Comparison of ENCODE assay signal across 26 cellular contexts in the genomic region with DNA sequence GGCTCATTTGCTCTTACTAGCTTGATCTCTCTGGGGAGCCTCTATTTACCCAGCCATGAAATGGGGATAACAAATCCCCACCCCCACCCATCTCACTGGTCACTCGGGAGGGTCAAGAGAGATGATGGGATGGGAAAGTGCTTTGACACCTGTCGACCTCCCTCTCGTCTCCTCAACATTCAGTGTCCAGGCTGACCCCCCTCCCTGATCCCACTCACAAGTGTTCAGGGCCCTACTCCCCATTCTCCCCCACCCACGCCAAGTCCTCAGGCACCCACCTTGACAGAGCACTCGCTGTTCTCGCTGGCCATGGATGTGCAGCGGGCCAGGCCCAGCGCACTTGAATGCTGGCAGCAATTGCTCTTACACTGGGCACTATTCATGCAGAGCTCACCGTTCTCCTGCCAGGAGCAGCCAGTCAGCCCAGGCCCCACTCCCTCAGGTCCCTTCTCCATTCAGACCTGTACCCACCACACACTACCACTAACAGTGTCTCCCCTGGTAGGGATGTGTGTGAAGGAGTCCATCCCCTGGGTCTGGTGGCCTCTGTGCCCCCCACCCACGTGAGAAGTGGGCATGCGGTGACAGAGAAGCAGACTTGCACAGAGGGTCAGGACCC. TPM values are rescaled to one million over a fixed set of nuclear protein-coding genes. Genes with fewer than 3 reads are reported as not detected.
A peak's percentile ranks its signal among the peaks of the same experiment; 100 is the strongest.
DNase-seq lines count a peak whose midpoint lies in the region; ATAC-seq, FAIRE-seq and TF ChIP-seq lines count a peak whose summit lies in the region.
"Had no signal": no experiment of that assay in that cellular context is flagged by ENCODE, and none has a peak within 500 bp of the region (broad histone marks: within the 10 kb centered on the region; RNA-seq: fewer than 3 reads in every experiment).

No MANE protein-coding gene starts in this region.

- peak; percentile 34 to 41 for ATAC-seq in natural killer cell treated with Interleukin-12 subunit alpha and Interleukin-12 subunit beta and Interleukin-15 and Interleukin-18, amount 100 ng/mL, for 72 hours
- no peak for ATAC-seq in natural killer cell
- no peak for ATAC-seq in left lung
- no peak for ATAC-seq in activated CD8-positive, alpha-beta T cell treated with anti-CD3 and anti-CD28 coated beads for 36 hours

- no peaks in the 10 kb centered on the region for H3K36me3 Mint-ChIP-seq in natural killer cell treated with Interleukin-12 subunit alpha and Interleukin-12 subunit beta and Interleukin-15 and Interleukin-18, amount 100 ng/mL, for 72 hours
- H3K36me3 Mint-ChIP-seq in natural killer cell, result no peaks in the 10 kb centered on the region
- H3K36me3 Mint-ChIP-seq in activated CD8-positive, alpha-beta T cell treated with anti-CD3 and anti-CD28 coated beads for 36 hours (ENCODE audit: low read depth), result no peaks in the 10 kb centered on the region
- H3K36me3 Mint-ChIP-seq: CD14-positive monocyte had no signal

- H2AFZ ChIP-seq in H1 (ENCODE audit: low read length), result no peak overlapping the region
- no peak overlapping the region for H2AFZ ChIP-seq in neuronal stem cell (ENCODE audit: low read length)

- TF ChIP-seq CTCF in natural killer cell (IDR thresholded peaks at IDR 0.05) (no peak), H1 (IDR thresholded peaks at IDR 0.05; ENCODE audit: control extremely low read depth in 1 of 3, insufficient read depth in 1 of 3, low read depth in 1 of 3, low read length in 3 of 3) (no peak), left lung (IDR thresholded peaks at IDR 0.05) (no peak)
- no peak for TF ChIP-seq CTCF in activated CD8-positive, alpha-beta T cell treated with anti-CD3 and anti-CD28 coated beads for 36 hours (IDR thresholded peaks at IDR 0.05)

- no peak overlapping the region for H3K27ac Mint-ChIP-seq in natural killer cell treated with Interleukin-12 subunit alpha and Interleukin-12 subunit beta and Interleukin-15 and Interleukin-18, amount 100 ng/mL, for 72 hours
- no peak overlapping the region for H3K27ac Mint-ChIP-seq in natural killer cell
- H3K27ac Mint-ChIP-seq in activated CD8-positive, alpha-beta T cell treated with anti-CD3 and anti-CD28 coated beads for 36 hours, result no peak overlapping the region
- H3K27ac Mint-ChIP-seq: CD14-positive monocyte had no signal

- no peak overlapping the region for H3K4me2 ChIP-seq in H1 (ENCODE audit: insufficient read depth in 1 of 2, low read depth in 2 of 2, low read length in 2 of 2)
- no peak overlapping the region for H3K4me2 ChIP-seq in neuronal stem cell (ENCODE audit: insufficient read depth, low read length, poor library complexity, severe bottlenecking)

- intact Hi-C loops in natural killer cell (cut with micrococcal nuclease), result no loop called here
- intact Hi-C loops in left lung (cut with DNase I), result no loop called here
- intact Hi-C loops in activated CD8-positive, alpha-beta T cell treated with anti-CD3 and anti-CD28 coated beads for 36 hours (cut with micrococcal nuclease), result no loop called here

- H3K56ac ChIP-seq in H1 (replicated peaks; ENCODE audit: insufficient read length, low read depth, low read length), result no peak overlapping the region

- no peaks in the 10 kb centered on the region for H3K27me3 ChIP-seq in H1 (replicated peaks in 1 of 4; ENCODE audit: control insufficient read depth in 3 of 4, extremely low read depth in 1 of 4, insufficient read depth in 3 of 4, low read length in 3 of 4)
- H3K27me3 ChIP-seq in neuronal stem cell (ENCODE audit: control insufficient read depth in 3 of 3, insufficient read depth in 3 of 3, low read depth in 1 of 3, low read length in 3 of 3), result peaks cover 0 to 17% (median 0%) of the 10 kb centered on the region in 3 experiments
- H3K27me3 ChIP-seq in left lung, result peaks cover 0 to 31% of the 10 kb centered on the region in 2 donors
- H3K27me3 ChIP-seq: BE2C, Peyer's patch had no signal

- H4K20me1 ChIP-seq in H1 (replicated peaks in 1 of 2; ENCODE audit: control insufficient read depth in 1 of 2, insufficient read depth in 2 of 2, low read length in 2 of 2), result no peaks in the 10 kb centered on the region

- no peaks in the 10 kb centered on the region for H3K9me3 Mint-ChIP-seq in natural killer cell treated with Interleukin-12 subunit alpha and Interleukin-12 subunit beta and Interleukin-15 and Interleukin-18, amount 100 ng/mL, for 72 hours
- no peaks in the 10 kb centered on the region for H3K9me3 Mint-ChIP-seq in natural killer cell
- no peaks in the 10 kb centered on the region for H3K9me3 Mint-ChIP-seq in activated CD8-positive, alpha-beta T cell treated with anti-CD3 and anti-CD28 coated beads for 36 hours

- H3K4me3 ChIP-seq in H1 (ENCODE audit: extremely low read depth in 1 of 4, insufficient read depth in 2 of 4, low read depth in 3 of 4, low read length in 4 of 4), result no peak overlapping the region
- H3K4me3 ChIP-seq in neuronal stem cell (ENCODE audit: low read length in 2 of 2), result no peak overlapping the region
- no peak overlapping the region for H3K4me3 ChIP-seq in left lung
- H3K4me3 ChIP-seq: Peyer's patch had no signal

- H2BK15ac ChIP-seq in H1 (ENCODE audit: low read length) (no peak overlapping the region), neuronal stem cell (ENCODE audit: low read length) (peak overlapping the region; percentile 31)

- TF ChIP-seq EP300 in H1 (IDR thresholded peaks at IDR 0.05; ENCODE audit: borderline replicate concordance in 1 of 2, low read depth in 2 of 2, low read length in 2 of 2), result no peak

- H2BK120ac ChIP-seq in H1 (replicated peaks; ENCODE audit: low read depth, low read length), result no peak overlapping the region
- no peak overlapping the region for H2BK120ac ChIP-seq in neuronal stem cell (ENCODE audit: low read depth, low read length)

- H3K36me3 ChIP-seq in H1 (ENCODE audit: control insufficient read depth in 2 of 4, insufficient read depth in 4 of 4, low read length in 3 of 4), result no peaks in the 10 kb centered on the region
- H3K36me3 ChIP-seq in neuronal stem cell (replicated peaks in 1 of 2; ENCODE audit: control insufficient read depth in 2 of 2, insufficient read depth in 2 of 2, low read length in 2 of 2), result no peaks in the 10 kb centered on the region
- no peaks in the 10 kb centered on the region for H3K36me3 ChIP-seq in left lung
- H3K36me3 ChIP-seq: BE2C, Peyer's patch had no signal

- H3K4me1 ChIP-seq in H1 (replicated peaks in 1 of 4; ENCODE audit: control insufficient read depth in 3 of 4, insufficient read depth in 4 of 4, low read length in 3 of 4) (peaks cover 0 to 7% (median 5%) of the 10 kb centered on the region in 4 experiments; a peak in 4 of 7 replicates), neuronal stem cell (ENCODE audit: control insufficient read depth in 2 of 2, insufficient read depth in 1 of 2, low read depth in 1 of 2, low read length in 2 of 2) (no peaks in the 10 kb centered on the region), left lung (no peaks in the 10 kb centered on the region)
- H3K4me1 ChIP-seq: BE2C, Peyer's patch had no signal

- peak overlapping the region; percentile 22 for H4K5ac ChIP-seq in H1 (ENCODE audit: insufficient read length, low read depth, low read length)

- H2BK5ac ChIP-seq in H1 (ENCODE audit: low read depth, low read length) (no peak overlapping the region), neuronal stem cell (ENCODE audit: low read length) (no peak overlapping the region)

- TF ChIP-seq POLR2A in H1 (IDR thresholded peaks at IDR 0.05; ENCODE audit: control extremely low read depth in 1 of 2, low read depth in 2 of 2, low read length in 2 of 2), result no peak

- no peaks in the 10 kb centered on the region for H3K9me3 ChIP-seq in H1 (ENCODE audit: insufficient read depth in 2 of 2, low read depth in 1 of 2, low read length in 1 of 2)
- no peaks in the 10 kb centered on the region for H3K9me3 ChIP-seq in neuronal stem cell (replicated peaks in 1 of 2; ENCODE audit: control insufficient read depth in 2 of 2, insufficient read depth in 1 of 2, low read depth in 1 of 2, low read length in 2 of 2)
- H3K9me3 ChIP-seq in left lung, result no peaks in the 10 kb centered on the region
- H3K9me3 ChIP-seq: BE2C, Peyer's patch had no signal

- WGBS in H1 (ENCODE audit: extremely low coverage in 1 of 2, insufficient coverage in 1 of 2, insufficient read length in 1 of 2, insufficient replicate concordance in 2 of 2, low coverage in 1 of 2, low lambda C conversion rate in 2 of 2, missing lambda C conversion rate in 1 of 2), 2 experiments, result 95% methylated on average over 11 of the region's 11 CpGs; no CpG with 5 or more reads in 1 of the 2 experiments
- WGBS in neuronal stem cell (ENCODE audit: extremely low coverage in 2 of 2, insufficient read length in 2 of 2, insufficient replicate concordance in 1 of 2), 2 donors, result no CpG with 5 or more reads among the region's 11 CpGs

- 0 out of 2 replicates have a peak overlapping the region, but pooled peaks have one; percentile 32 for H2BK12ac ChIP-seq in H1 (ENCODE audit: low read depth, low read length)
- peak overlapping the region; percentile 64 for H2BK12ac ChIP-seq in neuronal stem cell (ENCODE audit: low read length)

- CTCF ChIA-PET in H1 (lab: Charles Lee; ENCODE audit: partially characterized antibody), result interaction anchor here (1.0 to 4.9 kb wide), 3 partner anchors 9 to 454 kb away, joined by 3 to 27 read pairs (median 4); partner anchors contain the start of gene PPARD
- CTCF ChIA-PET in activated CD8-positive, alpha-beta T cell treated with anti-CD3 and anti-CD28 coated beads for 36 hours (lab: Charles Lee), result no interaction called here

- H3K23me2 ChIP-seq in H1 (ENCODE audit: low read depth, low read length), result no peaks in the 10 kb centered on the region

- FAIRE-seq in H1 (lab: Jason Lieb, UNC), result no peak

- H3K79me1 ChIP-seq in H1 (ENCODE audit: low read depth, low read length), result no peaks in the 10 kb centered on the region
- H3K79me1 ChIP-seq in neuronal stem cell (ENCODE audit: low read depth, low read length), result no peaks in the 10 kb centered on the region

- H2BK20ac ChIP-seq in H1 (ENCODE audit: low read length), result no peak overlapping the region

- H4K8ac ChIP-seq in H1 (ENCODE audit: extremely low read depth, insufficient read depth, low read length), result no peak overlapping the region; the same call in 1 of the 2 replicates
- H4K8ac ChIP-seq in neuronal stem cell (ENCODE audit: low read depth, low read length), result no peak overlapping the region

- no peak overlapping the region for H3K4me3 Mint-ChIP-seq in natural killer cell treated with Interleukin-12 subunit alpha and Interleukin-12 subunit beta and Interleukin-15 and Interleukin-18, amount 100 ng/mL, for 72 hours
- H3K4me3 Mint-ChIP-seq in natural killer cell, result no peak overlapping the region
- no peak overlapping the region for H3K4me3 Mint-ChIP-seq in activated CD8-positive, alpha-beta T cell treated with anti-CD3 and anti-CD28 coated beads for 36 hours
- H3K4me3 Mint-ChIP-seq: CD14-positive monocyte had no signal

- POLR2A ChIA-PET in H1 (lab: Charles Lee; ENCODE audit: partially characterized antibody), result interaction anchor here (0.6 to 0.7 kb wide), 2 partner anchors 309 to 625 kb away, joined by 3 to 4 read pairs; no protein-coding TSS in a partner anchor
- POLR2A ChIA-PET in activated CD8-positive, alpha-beta T cell treated with anti-CD3 and anti-CD28 coated beads for 36 hours (lab: Charles Lee), result no interaction called here

- peaks cover under 1 to 11% of the 10 kb centered on the region in 2 donors for H3K27me3 Mint-ChIP-seq in natural killer cell treated with Interleukin-12 subunit alpha and Interleukin-12 subunit beta and Interleukin-15 and Interleukin-18, amount 100 ng/mL, for 72 hours
- H3K27me3 Mint-ChIP-seq in natural killer cell (ENCODE audit: low read depth in 2 of 2), result peaks cover 14% of the 10 kb centered on the region in 2 donors
- H3K27me3 Mint-ChIP-seq in activated CD8-positive, alpha-beta T cell treated with anti-CD3 and anti-CD28 coated beads for 36 hours, result no peaks in the 10 kb centered on the region

- H3K18ac ChIP-seq in H1 (ENCODE audit: extremely low read depth, low read length) (no peak overlapping the region), neuronal stem cell (ENCODE audit: low read length) (peak overlapping the region; percentile 54)

- no peak overlapping the region for H3K27ac ChIP-seq in H1 (ENCODE audit: low read depth, low read length)
- H3K27ac ChIP-seq in neuronal stem cell (replicated peaks; ENCODE audit: low read length), result no peak overlapping the region
- H3K27ac ChIP-seq in left lung, result no peak overlapping the region
- H3K27ac ChIP-seq: Peyer's patch had no signal

- no peak overlapping the region for H3K9ac ChIP-seq in H1 (replicated peaks in 1 of 4; ENCODE audit: extremely low read depth in 1 of 4, low read depth in 3 of 4, low read length in 3 of 4)
- H3K9ac ChIP-seq in neuronal stem cell (ENCODE audit: low read depth, low read length, poor library complexity), result no peak overlapping the region

- H3K4ac ChIP-seq in H1 (replicated peaks; ENCODE audit: insufficient read length, low read depth, low read length) (no peak overlapping the region), neuronal stem cell (ENCODE audit: low read length) (no peak overlapping the region)

- no peak for TF ChIP-seq RAD21 in H1 (IDR thresholded peaks at IDR 0.05 in 1 of 2, conservative IDR thresholded peaks at IDR 0.05 in 1 of 2; ENCODE audit: low read depth in 2 of 2, low read length in 2 of 2)

- H3K79me2 ChIP-seq in H1 (ENCODE audit: control insufficient read depth in 1 of 2, insufficient read depth in 2 of 2, low read length in 2 of 2), result no peaks in the 10 kb centered on the region

- H2AK5ac ChIP-seq in H1 (ENCODE audit: low read depth, low read length), result no peak overlapping the region; the same call in 1 of the 2 replicates
- no peak overlapping the region for H2AK5ac ChIP-seq in neuronal stem cell (ENCODE audit: low read depth, low read length)

- no peak overlapping the region for H3K14ac ChIP-seq in H1 (ENCODE audit: insufficient read length)
- H3K14ac ChIP-seq in neuronal stem cell (ENCODE audit: low read length), result peak overlapping the region; percentile 25

- DNase-seq in natural killer cell treated with Interleukin-12 subunit alpha and Interleukin-12 subunit beta and Interleukin-15 and Interleukin-18, amount 100 ng/mL, for 72 hours (ENCODE audit: low spot score), result no peak
- DNase-seq in natural killer cell (no peak), H1 (ENCODE audit: low read depth in 1 of 2, low spot score in 2 of 2) (no peak), neuronal stem cell (ENCODE audit: low spot score) (no peak), left lung (no peak), NCI-H1048 (lab: John Stamatoyannopoulos, UW) (no peak), glomerular visceral epithelial cell (ENCODE audit: extremely low spot score) (no peak)
- DNase-seq in activated CD8-positive, alpha-beta T cell treated with anti-CD3 and anti-CD28 coated beads for 36 hours, result no peak
- DNase-seq: 8988T, ACHN, BE2C, Calu3, DND-41, KBM-7, MV-4-11, NCI-H1105 treated with DMSO at 0.1 percent for 48 hours, NCI-H2029 treated with DMSO at 0.1 percent for 48 hours, NCI-H526 treated with DMSO at 0.1 percent for 48 hours, SHP77 treated with DMSO at 0.1 percent for 48 hours had no signal

- no peaks in the 10 kb centered on the region for H3K4me1 Mint-ChIP-seq in natural killer cell treated with Interleukin-12 subunit alpha and Interleukin-12 subunit beta and Interleukin-15 and Interleukin-18, amount 100 ng/mL, for 72 hours (ENCODE audit: low read depth in 2 of 2)
- H3K4me1 Mint-ChIP-seq in natural killer cell, result no peaks in the 10 kb centered on the region
- no peaks in the 10 kb centered on the region for H3K4me1 Mint-ChIP-seq in activated CD8-positive, alpha-beta T cell treated with anti-CD3 and anti-CD28 coated beads for 36 hours (ENCODE audit: low read depth)
- H3K4me1 Mint-ChIP-seq: CD14-positive monocyte had no signal

- H3K23ac ChIP-seq in H1 (ENCODE audit: insufficient read length) (no peak overlapping the region), neuronal stem cell (ENCODE audit: low read depth, low read length, poor library complexity) (peak overlapping the region; percentile 93)

- no peak overlapping the region for H4K91ac ChIP-seq in H1 (replicated peaks; ENCODE audit: insufficient read length, low read length)
- H4K91ac ChIP-seq in neuronal stem cell (ENCODE audit: low read depth, low read length, poor library complexity), result no peak overlapping the region

RNA-seq across cellular contexts. Expression of gene CLPS, which starts 1.6 kb away (rescaled TPM):
- not detected for total RNA-seq in natural killer cell treated with Interleukin-12 subunit alpha and Interleukin-12 subunit beta and Interleukin-15 and Interleukin-18, amount 100 ng/mL, for 72 hours
- total RNA-seq in natural killer cell (not detected), left lung (not detected)
- total RNA-seq in H1 (2021; fragmentation: NEBNext Ultra II Directional; extraction: Animal tissue kit (Norgen Biotek cat#: 25700)), result not detected in 2 replicates
- polyA plus RNA-seq in H1 (2011; rRNA removed), result not detected in 2 replicates
- not detected for polyA plus RNA-seq in H1 (2011; cell fraction: cytosol; rRNA removed)
- polyA plus RNA-seq in H1 (2011; cell fraction: nucleus; rRNA removed), result not detected
- polyA plus RNA-seq in H1 (2012, experiment 1 of 2), result not detected in 4 replicates
- polyA plus RNA-seq in H1 (2012, experiment 2 of 2), result not detected
- not detected for polyA plus RNA-seq in H1 (2013, experiment 1 of 2)
- polyA plus RNA-seq in H1 (2013, experiment 2 of 2), result not detected
- polyA minus RNA-seq in H1 (2011; rRNA and poly(A)+ RNA removed), result not detected in 2 replicates
- polyA minus RNA-seq in H1 (2011; cell fraction: cytosol; rRNA and poly(A)+ RNA removed), result not detected
- polyA minus RNA-seq in H1 (2011; cell fraction: nucleus; rRNA and poly(A)+ RNA removed), result not detected
- not detected for polyA plus RNA-seq in neuronal stem cell (2013, experiment 1 of 2)
- polyA plus RNA-seq in neuronal stem cell (2013, experiment 2 of 2), result not detected
- not detected for total RNA-seq in activated CD8-positive, alpha-beta T cell treated with anti-CD3 and anti-CD28 coated beads for 36 hours
- total RNA-seq: Calu3, H4, HT-29, LHCN-M2, MCF 10A, NCI-H460, Peyer's patch had no signal
- polyA plus RNA-seq: CD14-positive monocyte had no signal

RNA-seq across cellular contexts. Expression of gene LHFPL5, which starts 9.6 kb away (rescaled TPM):
- total RNA-seq in natural killer cell treated with Interleukin-12 subunit alpha and Interleukin-12 subunit beta and Interleukin-15 and Interleukin-18, amount 100 ng/mL, for 72 hours, result not detected
- not detected for total RNA-seq in natural killer cell
- total RNA-seq in H1 (2021; fragmentation: NEBNext Ultra II Directional; extraction: Animal tissue kit (Norgen Biotek cat#: 25700)), result not detected in 2 replicates
- polyA plus RNA-seq in H1 (2011; rRNA removed), result 0.03 TPM in 1 of 2 replicates, not detected in the other
- polyA plus RNA-seq in H1 (2011; cell fraction: cytosol; rRNA removed), result not detected
- polyA plus RNA-seq in H1 (2011; cell fraction: nucleus; rRNA removed), result not detected
- not detected in 4 replicates for polyA plus RNA-seq in H1 (2012, experiment 1 of 2)
- polyA plus RNA-seq in H1 (2012, experiment 2 of 2), result not detected
- polyA plus RNA-seq in H1 (2013, experiment 1 of 2), result not detected
- 0.02 TPM for polyA plus RNA-seq in H1 (2013, experiment 2 of 2)
- not detected in 2 replicates for polyA minus RNA-seq in H1 (2011; rRNA and poly(A)+ RNA removed)
- not detected for polyA minus RNA-seq in H1 (2011; cell fraction: cytosol; rRNA and poly(A)+ RNA removed)
- not detected for polyA minus RNA-seq in H1 (2011; cell fraction: nucleus; rRNA and poly(A)+ RNA removed)
- not detected for polyA plus RNA-seq in neuronal stem cell (2013, experiment 1 of 2)
- 0.03 TPM for polyA plus RNA-seq in neuronal stem cell (2013, experiment 2 of 2)
- total RNA-seq in left lung, result not detected
- total RNA-seq in activated CD8-positive, alpha-beta T cell treated with anti-CD3 and anti-CD28 coated beads for 36 hours, result not detected
- total RNA-seq: H4, MCF 10A, NCI-H460, Peyer's patch had no signal
- polyA plus RNA-seq: CD14-positive monocyte had no signal

RNA-seq across cellular contexts. Expression of gene CLPSL1, which starts 14.7 kb away (rescaled TPM):
- total RNA-seq in natural killer cell treated with Interleukin-12 subunit alpha and Interleukin-12 subunit beta and Interleukin-15 and Interleukin-18, amount 100 ng/mL, for 72 hours, result not detected
- total RNA-seq in natural killer cell (not detected), left lung (not detected)
- total RNA-seq in H1 (2021; fragmentation: NEBNext Ultra II Directional; extraction: Animal tissue kit (Norgen Biotek cat#: 25700)), result not detected in 2 replicates
- polyA plus RNA-seq in H1 (2011; rRNA removed), result 0.88 TPM in 1 of 2 replicates, not detected in the other
- 0.58 TPM for polyA plus RNA-seq in H1 (2011; cell fraction: cytosol; rRNA removed)
- polyA plus RNA-seq in H1 (2011; cell fraction: nucleus; rRNA removed), result 0.40 TPM
- 0.36 TPM in 1 of 4 replicates, not detected in the others for polyA plus RNA-seq in H1 (2012, experiment 1 of 2)
- polyA plus RNA-seq in H1 (2012, experiment 2 of 2), result not detected
- 0.32 TPM for polyA plus RNA-seq in H1 (2013, experiment 1 of 2)
- polyA plus RNA-seq in H1 (2013, experiment 2 of 2), result 0.26 TPM
- polyA minus RNA-seq in H1 (2011; rRNA and poly(A)+ RNA removed), result not detected in 2 replicates
- polyA minus RNA-seq in H1 (2011; cell fraction: cytosol; rRNA and poly(A)+ RNA removed), result not detected
- polyA minus RNA-seq in H1 (2011; cell fraction: nucleus; rRNA and poly(A)+ RNA removed), result not detected
- 0.84 TPM for polyA plus RNA-seq in neuronal stem cell (2013, experiment 1 of 2)
- polyA plus RNA-seq in neuronal stem cell (2013, experiment 2 of 2), result 0.64 TPM
- total RNA-seq in activated CD8-positive, alpha-beta T cell treated with anti-CD3 and anti-CD28 coated beads for 36 hours, result not detected
- total RNA-seq: Calu3, H4, HT-29, LHCN-M2, MCF 10A, NCI-H460, Peyer's patch had no signal
- polyA plus RNA-seq: CD14-positive monocyte had no signal

RNA-seq across cellular contexts. Expression of gene CLPSL2, which starts 19.2 kb away (rescaled TPM):
- total RNA-seq in natural killer cell treated with Interleukin-12 subunit alpha and Interleukin-12 subunit beta and Interleukin-15 and Interleukin-18, amount 100 ng/mL, for 72 hours, result not detected
- total RNA-seq in natural killer cell (not detected), left lung (not detected)
- total RNA-seq in H1 (2021; fragmentation: NEBNext Ultra II Directional; extraction: Animal tissue kit (Norgen Biotek cat#: 25700)), result 1.4 TPM in 2 replicates
- 3.2 and 3.4 TPM in 2 replicates for polyA plus RNA-seq in H1 (2011; rRNA removed)
- 1.0 TPM for polyA plus RNA-seq in H1 (2011; cell fraction: cytosol; rRNA removed)
- polyA plus RNA-seq in H1 (2011; cell fraction: nucleus; rRNA removed), result 3.3 TPM
- 2.6 to 6.7 TPM (median 5.0 TPM) in 4 replicates for polyA plus RNA-seq in H1 (2012, experiment 1 of 2)
- polyA plus RNA-seq in H1 (2012, experiment 2 of 2), result not detected
- polyA plus RNA-seq in H1 (2013, experiment 1 of 2), result 4.3 TPM
- 4.7 TPM for polyA plus RNA-seq in H1 (2013, experiment 2 of 2)
- polyA minus RNA-seq in H1 (2011; rRNA and poly(A)+ RNA removed), result not detected in 2 replicates
- not detected for polyA minus RNA-seq in H1 (2011; cell fraction: cytosol; rRNA and poly(A)+ RNA removed)
- 2.7 TPM for polyA minus RNA-seq in H1 (2011; cell fraction: nucleus; rRNA and poly(A)+ RNA removed)
- 4.3 TPM for polyA plus RNA-seq in neuronal stem cell (2013, experiment 1 of 2)
- polyA plus RNA-seq in neuronal stem cell (2013, experiment 2 of 2), result 5.3 TPM
- not detected for total RNA-seq in activated CD8-positive, alpha-beta T cell treated with anti-CD3 and anti-CD28 coated beads for 36 hours
- total RNA-seq: Calu3, HT-29, LHCN-M2, MCF 10A, NCI-H460, Peyer's patch had no signal
- polyA plus RNA-seq: CD14-positive monocyte had no signal

RNA-seq across cellular contexts. Expression of gene ARMC12, which starts 58.7 kb away (rescaled TPM):
- not detected for total RNA-seq in natural killer cell treated with Interleukin-12 subunit alpha and Interleukin-12 subunit beta and Interleukin-15 and Interleukin-18, amount 100 ng/mL, for 72 hours
- total RNA-seq in natural killer cell, result 1 to 10 TPM in 1 of 3 donors, under 1 TPM in 2; 0.59 to 1.5 (median 0.64) TPM
- 0.78 and 0.86 TPM in 2 replicates for total RNA-seq in H1 (2021; fragmentation: NEBNext Ultra II Directional; extraction: Animal tissue kit (Norgen Biotek cat#: 25700))
- 3.7 and 3.9 TPM in 2 replicates for polyA plus RNA-seq in H1 (2011; rRNA removed)
- polyA plus RNA-seq in H1 (2011; cell fraction: cytosol; rRNA removed), result 3.5 TPM
- 14.4 TPM for polyA plus RNA-seq in H1 (2011; cell fraction: nucleus; rRNA removed)
- polyA plus RNA-seq in H1 (2012, experiment 1 of 2), result 1.2 to 2.6 TPM (median 1.4 TPM) in 4 replicates
- polyA plus RNA-seq in H1 (2012, experiment 2 of 2), result 0.91 TPM
- polyA plus RNA-seq in H1 (2013, experiment 1 of 2), result 1.4 TPM
- 0.94 TPM for polyA plus RNA-seq in H1 (2013, experiment 2 of 2)
- 0.63 and 0.66 TPM in 2 replicates for polyA minus RNA-seq in H1 (2011; rRNA and poly(A)+ RNA removed)
- not detected for polyA minus RNA-seq in H1 (2011; cell fraction: cytosol; rRNA and poly(A)+ RNA removed)
- 0.80 TPM for polyA minus RNA-seq in H1 (2011; cell fraction: nucleus; rRNA and poly(A)+ RNA removed)
- polyA plus RNA-seq in neuronal stem cell (2013, experiment 1 of 2), result 1.7 TPM
- polyA plus RNA-seq in neuronal stem cell (2013, experiment 2 of 2), result 2.0 TPM
- under 1 TPM; 0.45 to 0.90 TPM for total RNA-seq in left lung
- 1 to 10 TPM; 1.0 to 1.1 TPM for total RNA-seq in activated CD8-positive, alpha-beta T cell treated with anti-CD3 and anti-CD28 coated beads for 36 hours
- total RNA-seq: Calu3, HT-29 had no signal
- polyA plus RNA-seq: CD14-positive monocyte had no signal

Comparison
In these comparisons a context has a peak if more than half of its experiments do, and no peak if none do; other contexts are left out.
1. ATAC-seq: peak in natural killer cell treated with Interleukin-12 subunit alpha and Interleukin-12 subunit beta and Interleukin-15 and Interleukin-18, amount 100 ng/mL, for 72 hours (2 of 2); none in natural killer cell (0 of 3), left lung (single experiment) and activated CD8-positive, alpha-beta T cell treated with anti-CD3 and anti-CD28 coated beads for 36 hours (single experiment).